29 cellular contexts compared by ENCODE assay signal in the genomic region with DNA sequence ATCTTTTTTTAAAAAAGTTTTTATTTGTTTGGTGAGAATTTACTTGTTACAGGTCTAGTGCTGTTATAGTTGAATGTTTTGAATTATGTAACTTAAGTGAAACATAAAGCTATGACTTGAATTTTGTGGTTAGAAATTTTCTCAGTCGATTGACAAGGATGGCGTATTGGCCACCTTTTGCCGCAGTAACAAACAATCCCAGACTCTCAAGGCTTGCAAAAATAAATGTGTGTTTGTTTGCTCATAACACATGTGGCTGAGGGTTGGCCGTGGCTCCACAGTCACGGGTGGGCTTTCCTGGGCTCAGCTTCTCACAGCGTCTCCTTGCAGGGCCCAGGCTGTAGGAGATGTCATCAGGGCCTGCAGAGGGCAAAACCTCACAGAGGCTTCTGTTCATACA.
"Had no signal": no experiment of that assay in that cellular context is flagged by ENCODE, and none has a peak within 500 bp of the region (broad histone marks: within the 10 kb centered on the region; RNA-seq: fewer than 3 reads in every experiment).

No MANE protein-coding gene starts in this region.

- H3K4me1 Mint-ChIP-seq: nephron; neural progenitor cell; stimulated activated effector memory CD8-positive, alpha-beta T cell treated with anti-CD3 and anti-CD28 coated beads, Interleukin-12 subunit alpha, Interleukin-12 subunit beta, amount 100 ng/mL, for 72 hours had no signal

- H2AFZ ChIP-seq: neural progenitor cell, parathyroid adenoma had no signal

- H3K36me3 Mint-ChIP-seq: stimulated activated effector memory CD8-positive, alpha-beta T cell treated with anti-CD3 and anti-CD28 coated beads, Interleukin-12 subunit alpha, Interleukin-12 subunit beta, amount 100 ng/mL, for 72 hours had no signal

- H3K9me3 ChIP-seq: ovary, psoas muscle, spleen, suprapubic skin, testis, tibial artery, transverse colon, upper lobe of right lung, uterus had no signal

- H3K27me3 Mint-ChIP-seq: naive thymus-derived CD4-positive, alpha-beta T cell; progenitor cell of endocrine pancreas; stimulated activated naive B cell treated with anti-CD40 and anti-IgM and Interleukin-4, amounts not matched to agents 10 μg/mL and 1 μg/mL and 100 μg/mL, for 72 hours; stimulated activated naive CD8-positive, alpha-beta T cell treated with anti-CD3 and anti-CD28 coated beads, Interleukin-15, Interleukin-2, amounts not matched to agents 100 ng/mL and 50 ng/mL, for 24 hours; type B pancreatic cell had no signal

- H3K4me3 Mint-ChIP-seq: naive thymus-derived CD4-positive, alpha-beta T cell; nephron; neural progenitor cell; stimulated activated effector memory CD8-positive, alpha-beta T cell treated with anti-CD3 and anti-CD28 coated beads, Interleukin-12 subunit alpha, Interleukin-12 subunit beta, amount 100 ng/mL, for 72 hours; stimulated activated naive B cell treated with anti-CD40 and anti-IgM and Interleukin-4, amounts not matched to agents 10 μg/mL and 1 μg/mL and 100 μg/mL, for 72 hours; stimulated activated naive CD8-positive, alpha-beta T cell treated with anti-CD3 and anti-CD28 coated beads, Interleukin-15, Interleukin-2, amounts not matched to agents 100 ng/mL and 50 ng/mL, for 24 hours; type B pancreatic cell had no signal

- H3K27me3 ChIP-seq: neural progenitor cell, ovary, spleen, suprapubic skin, testis, tibial artery, transverse colon, upper lobe of right lung, uterus had no signal

- ATAC-seq: naive thymus-derived CD4-positive, alpha-beta T cell; psoas muscle; right cardiac atrium; sciatic nerve; stimulated activated effector memory CD8-positive, alpha-beta T cell treated with anti-CD3 and anti-CD28 coated beads, Interleukin-12 subunit alpha, Interleukin-12 subunit beta, amount 100 ng/mL, for 72 hours; stimulated activated naive B cell treated with anti-CD40 and anti-IgM and Interleukin-4, amounts not matched to agents 10 μg/mL and 1 μg/mL and 100 μg/mL, for 72 hours; upper lobe of right lung had no signal

- H3K4me1 ChIP-seq: parathyroid adenoma, psoas muscle, spleen, suprapubic skin, testis, tibial artery, transverse colon, upper lobe of right lung, uterus had no signal

- H3K9ac ChIP-seq: neural progenitor cell, parathyroid adenoma had no signal

- H3K79me2 ChIP-seq: parathyroid adenoma had no signal

- H3K4me2 ChIP-seq: neural progenitor cell, smooth muscle cell had no signal

- H3K27ac ChIP-seq: neural progenitor cell, ovary, parathyroid adenoma, psoas muscle, skin epidermis, spleen, suprapubic skin, testis, tibial artery, transverse colon, upper lobe of right lung, uterus had no signal

- H3K4me3 ChIP-seq: neural progenitor cell, ovary, psoas muscle, skin epidermis, smooth muscle cell, spleen, suprapubic skin, testis, tibial artery, transverse colon, upper lobe of right lung, uterus had no signal

- DNase-seq: naive thymus-derived CD4-positive, alpha-beta T cell; occipital lobe; ovary; posterior cingulate gyrus; psoas muscle; right cardiac atrium; spleen; stimulated activated CD4-positive, alpha-beta T cell treated with anti-CD3 and anti-CD28 coated beads, Interleukin-12 subunit alpha, Interleukin-12 subunit beta, amount 100 ng/mL, for 4 hours; stimulated activated CD4-positive, alpha-beta T cell treated with anti-CD3 and anti-CD28 coated beads, Interleukin-1b, Interleukin-23, amount 100 ng/mL, for 48 hours; stimulated activated CD4-positive, alpha-beta T cell treated with anti-CD3 and anti-CD28 coated beads, Interleukin-4, amount 100 ng/mL, for 24 hours; stimulated activated naive B cell treated with anti-CD40 and anti-IgM and Interleukin-4, amounts not matched to agents 10 μg/mL and 1 μg/mL and 100 μg/mL, for 72 hours; stimulated activated naive CD4-positive, alpha-beta T cell treated with Interleukin-2 at 50 U/mL for 16 hours; substantia nigra; testis; tibial artery; transverse colon; upper lobe of right lung; uterus had no signal

- H3K27ac Mint-ChIP-seq: naive thymus-derived CD4-positive, alpha-beta T cell; neural progenitor cell; progenitor cell of endocrine pancreas; stimulated activated effector memory CD8-positive, alpha-beta T cell treated with anti-CD3 and anti-CD28 coated beads, Interleukin-12 subunit alpha, Interleukin-12 subunit beta, amount 100 ng/mL, for 72 hours; stimulated activated naive B cell treated with anti-CD40 and anti-IgM and Interleukin-4, amounts not matched to agents 10 μg/mL and 1 μg/mL and 100 μg/mL, for 72 hours; stimulated activated naive CD8-positive, alpha-beta T cell treated with anti-CD3 and anti-CD28 coated beads, Interleukin-15, Interleukin-2, amounts not matched to agents 100 ng/mL and 50 ng/mL, for 24 hours; type B pancreatic cell had no signal

- H3K36me3 ChIP-seq: neural progenitor cell, ovary, spleen, suprapubic skin, tibial artery, transverse colon, upper lobe of right lung, uterus had no signal

- H3K9me3 Mint-ChIP-seq: nephron; stimulated activated effector memory CD8-positive, alpha-beta T cell treated with anti-CD3 and anti-CD28 coated beads, Interleukin-12 subunit alpha, Interleukin-12 subunit beta, amount 100 ng/mL, for 72 hours; stimulated activated naive B cell treated with anti-CD40 and anti-IgM and Interleukin-4, amounts not matched to agents 10 μg/mL and 1 μg/mL and 100 μg/mL, for 72 hours; stimulated activated naive CD8-positive, alpha-beta T cell treated with anti-CD3 and anti-CD28 coated beads, Interleukin-15, Interleukin-2, amounts not matched to agents 100 ng/mL and 50 ng/mL, for 24 hours; type B pancreatic cell had no signal
